8 cellular contexts compared by ENCODE assay signal in genomic region chr3:76726034-76726433, GRCh38.
"Had no signal": no experiment of that assay in that cellular context is flagged by ENCODE, and none has a peak within 500 bp of the region (broad histone marks: within the 10 kb centered on the region; RNA-seq: fewer than 3 reads in every experiment).

No MANE protein-coding gene starts in this region.

- DNase-seq: IMR-90, Karpas-422, KBM-7, KG1 had no signal

- H3K36me3 Mint-ChIP-seq: IgD-negative memory B cell had no signal

- H3K27ac Mint-ChIP-seq: IgD-negative memory B cell had no signal

- H3K4me3 Mint-ChIP-seq: IgD-negative memory B cell had no signal

- H3K4me3 ChIP-seq: K562 had no signal

- H3K4me2 ChIP-seq: KMS-11 had no signal

- H3K9ac ChIP-seq: KMS-11 had no signal

- ATAC-seq: K562 had no signal

- H3K4me1 Mint-ChIP-seq: IgD-negative memory B cell had no signal

- H3K27me3 Mint-ChIP-seq: IgD-negative memory B cell had no signal

- H3K27ac ChIP-seq: HL-60, KMS-11 had no signal
